1 cellular context compared by ENCODE assay signal in genomic region chr3:120450261-120450913, GRCh38.
TF ChIP-seq lines count a peak whose summit lies in the region.

No MANE protein-coding gene starts in this region.

TF ChIP-seq in IMR-90, 13 proteins besides CTCF, POLR2A, EP300 and RAD21 (continued from another document):
- TF ChIP-seq MXI1 (IDR thresholded peaks at IDR 0.05; ENCODE audit: borderline replicate concordance, low read depth, low read length), result no peak
- no peak for TF ChIP-seq CEBPB (IDR thresholded peaks at IDR 0.05; ENCODE audit: low read depth, low read length)
- no peak for TF ChIP-seq MAZ (IDR thresholded peaks at IDR 0.05; ENCODE audit: borderline replicate concordance, low read depth, low read length)
- no peak for TF ChIP-seq BHLHE40 (IDR thresholded peaks at IDR 0.05; ENCODE audit: low read depth, low read length)
- no peak for TF ChIP-seq MAFK (IDR thresholded peaks at IDR 0.05; ENCODE audit: low read depth, low read length)
- no peak for TF ChIP-seq USF2 (IDR thresholded peaks at IDR 0.05; ENCODE audit: low read depth, low read length)
- TF ChIP-seq CHD1 (IDR thresholded peaks at IDR 0.05; ENCODE audit: low read depth, low read length), result no peak
- TF ChIP-seq NFE2L2 (IDR thresholded peaks at IDR 0.05; ENCODE audit: low read depth, low read length), result no peak
- TF ChIP-seq ELK1 (IDR thresholded peaks at IDR 0.05; ENCODE audit: borderline replicate concordance, low read depth, low read length), result no peak
- no peak for TF ChIP-seq SMC3 (IDR thresholded peaks at IDR 0.05; ENCODE audit: low read depth, low read length)
- TF ChIP-seq FOS (IDR thresholded peaks at IDR 0.05; ENCODE audit: low read depth, low read length), result no peak
- TF ChIP-seq RFX5 (IDR thresholded peaks at IDR 0.05; ENCODE audit: low read depth, low read length), result no peak
